8 cellular contexts compared by ENCODE assay signal in genomic region chr1:160204526-160205241, GRCh38. TPM values are rescaled to one million over a fixed set of nuclear protein-coding genes. Genes with fewer than 3 reads are reported as not detected.
DNase-seq lines count a peak whose midpoint lies in the region; ATAC-seq and TF ChIP-seq lines count a peak whose summit lies in the region.

No MANE protein-coding gene starts in this region.

- H3K9me3 ChIP-seq in left lung: no peaks in the 10 kb centered on the region
- H3K9me3 ChIP-seq in thymus (ENCODE audit: control insufficient read depth): no peaks in the 10 kb centered on the region

- H3K27ac Mint-ChIP-seq in activated naive CD4-positive, alpha-beta T cell treated with anti-CD3 and anti-CD28 coated beads, Interleukin-2, amount 50 U/mL, for 72 hours: peak overlapping the region; percentile 79 to 85

- no peaks in the 10 kb centered on the region for H3K9me3 Mint-ChIP-seq in activated naive CD4-positive, alpha-beta T cell treated with anti-CD3 and anti-CD28 coated beads, Interleukin-2, amount 50 U/mL, for 72 hours

- H3K4me3 ChIP-seq in left lung (peak overlapping the region; percentile 77 to 93), thymus (ENCODE audit: low read length) (peak overlapping the region; percentile 70)

- intact Hi-C loops in left lung (cut with DNase I): no loop called here

- peak; percentile 60 for ATAC-seq in GM19452 (IDR thresholded peaks at IDR 0.05; ENCODE audit: unreplicated experiment)
- ATAC-seq in HG03520 (IDR thresholded peaks at IDR 0.05; ENCODE audit: unreplicated experiment): peak; percentile 48
- peak in 1 of 2 donors; percentile 25 for ATAC-seq in activated naive CD4-positive, alpha-beta T cell treated with anti-CD3 and anti-CD28 coated beads, Interleukin-2, amount 50 U/mL, for 72 hours
- peak; percentile 19 for ATAC-seq in left lung

- H3K27me3 ChIP-seq in left lung (no peaks in the 10 kb centered on the region), thymus (ENCODE audit: control insufficient read depth, insufficient read depth) (no peaks in the 10 kb centered on the region)

- DNase-seq in EH (ENCODE audit: low read depth) (peak; percentile 21), left lung (no peak), ecto neural progenitor cell (ENCODE audit: low spot score) (no peak)
- DNase-seq in activated naive CD4-positive, alpha-beta T cell treated with anti-CD3 and anti-CD28 coated beads, Interleukin-2, amount 50 U/mL, for 72 hours (ENCODE audit: low spot score in 2 of 2): peak in 1 of 2 donors; percentile 15
- DNase-seq in activated effector memory CD4-positive, alpha-beta T cell treated with Interleukin-2 at 50 U/mL for 16 hours: no peak

- no peak for TF ChIP-seq CTCF in left lung (IDR thresholded peaks at IDR 0.05)

- H3K4me1 ChIP-seq in left lung: peaks cover 25 to 51% of the 10 kb centered on the region in 2 donors
- peaks cover 19% of the 10 kb centered on the region for H3K4me1 ChIP-seq in thymus (ENCODE audit: control insufficient read depth, insufficient read depth, low read length)

- H3K27ac ChIP-seq in left lung (peak overlapping the region; percentile 88), thymus (ENCODE audit: low read depth) (peak overlapping the region; percentile 68)

- H3K36me3 ChIP-seq in left lung (peaks cover 0 to 16% of the 10 kb centered on the region in 2 donors), thymus (ENCODE audit: control insufficient read depth, insufficient read depth) (peaks cover 5% of the 10 kb centered on the region)

- H3K36me3 Mint-ChIP-seq in activated naive CD4-positive, alpha-beta T cell treated with anti-CD3 and anti-CD28 coated beads, Interleukin-2, amount 50 U/mL, for 72 hours: no peaks in the 10 kb centered on the region

- 36% methylated on average over 7 of the region's 7 CpGs for WGBS in thymus

RNA-seq across cellular contexts. Expression of gene PEA15, which starts 0.5 kb away (rescaled TPM):
- 10 to 100 TPM; 37.2 to 53.7 TPM for total RNA-seq in activated naive CD4-positive, alpha-beta T cell treated with anti-CD3 and anti-CD28 coated beads, Interleukin-2, amount 50 U/mL, for 72 hours
- 100 to 1,000 TPM; 175 to 178 TPM for total RNA-seq in left lung
- 77.3 TPM for polyA plus RNA-seq in thymus

RNA-seq across cellular contexts. Expression of gene CASQ1, which starts 14.3 kb away (rescaled TPM):
- not detected for total RNA-seq in activated naive CD4-positive, alpha-beta T cell treated with anti-CD3 and anti-CD28 coated beads, Interleukin-2, amount 50 U/mL, for 72 hours
- under 1 TPM; 0.17 to 0.29 TPM for total RNA-seq in left lung
- polyA plus RNA-seq in thymus: 0.66 TPM

RNA-seq across cellular contexts. Expression of gene ATP1A4, which starts 53.3 kb away (rescaled TPM):
- total RNA-seq in activated naive CD4-positive, alpha-beta T cell treated with anti-CD3 and anti-CD28 coated beads, Interleukin-2, amount 50 U/mL, for 72 hours: not detected
- total RNA-seq in left lung: not detected
- polyA plus RNA-seq in thymus: 0.62 TPM

RNA-seq across cellular contexts. Expression of gene DCAF8, which starts 57.7 kb away (rescaled TPM):
- total RNA-seq in activated naive CD4-positive, alpha-beta T cell treated with anti-CD3 and anti-CD28 coated beads, Interleukin-2, amount 50 U/mL, for 72 hours: 100 to 1,000 TPM; 124 to 170 TPM
- total RNA-seq in left lung: 10 to 100 TPM; 93.9 to 99.3 TPM
- polyA plus RNA-seq in thymus: 114 TPM
